20 cellular contexts compared by ENCODE assay signal in the genomic region with DNA sequence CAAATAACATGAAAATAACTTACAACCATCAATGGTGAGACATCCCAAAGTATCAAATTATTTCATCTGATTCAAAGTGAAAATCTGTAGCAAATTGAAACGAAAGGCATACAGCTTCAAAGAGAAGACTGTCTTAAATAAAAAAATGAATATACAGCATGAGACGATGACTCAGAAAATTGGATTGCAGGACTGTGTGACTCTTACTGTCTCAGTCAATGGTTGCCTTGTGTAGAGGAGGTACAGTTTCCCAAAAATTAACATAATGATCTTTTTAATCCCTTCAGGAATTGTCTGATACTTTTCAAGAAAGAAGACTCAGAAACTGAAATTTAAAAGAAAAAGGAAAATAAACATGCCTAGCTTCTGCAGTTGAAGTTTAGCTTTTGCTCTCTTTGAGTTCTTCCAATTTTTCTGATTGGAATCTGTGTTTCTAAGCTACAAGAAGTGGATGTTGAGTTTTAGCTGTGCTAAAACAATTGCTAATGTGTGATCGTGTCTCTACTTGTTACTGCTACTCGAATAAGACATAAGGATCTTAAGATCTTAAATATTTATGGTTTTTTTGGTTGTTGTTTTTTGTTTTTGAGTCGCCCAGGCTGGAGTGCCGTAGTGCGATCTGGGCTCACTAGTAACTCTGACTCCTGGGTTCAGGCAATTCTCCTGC. TPM values are rescaled to one million over a fixed set of nuclear protein-coding genes. Genes with fewer than 3 reads are reported as not detected.
DNase-seq lines count a peak whose midpoint lies in the region; ATAC-seq and TF ChIP-seq lines count a peak whose summit lies in the region.
"Had no signal": no experiment of that assay in that cellular context is flagged by ENCODE, and none has a peak within 500 bp of the region (broad histone marks: within the 10 kb centered on the region; RNA-seq: fewer than 3 reads in every experiment).

No MANE protein-coding gene starts in this region.

- H3K9me3 Mint-ChIP-seq in activated CD4-positive, alpha-beta T cell treated with anti-CD3 and anti-CD28 coated beads for 36 hours (ENCODE audit: low read depth) = no peaks in the 10 kb centered on the region
- H3K9me3 Mint-ChIP-seq: stimulated activated naive CD8-positive, alpha-beta T cell treated with anti-CD3 and anti-CD28 coated beads, Interleukin-15, Interleukin-2, amounts not matched to agents 100 ng/mL and 50 ng/mL, for 24 hours had no signal

- ATAC-seq in activated CD4-positive, alpha-beta T cell treated with anti-CD3 and anti-CD28 coated beads for 36 hours = peak; percentile 42
- ATAC-seq in foreskin keratinocyte (peak; percentile 91), GM18868 (IDR thresholded peaks at IDR 0.05; ENCODE audit: unreplicated experiment) (no peak), mucosa of descending colon (no peak)
- ATAC-seq: activated CD4-positive, CD25-positive, alpha-beta regulatory T cell treated with anti-CD3 and anti-CD28 coated beads, Interleukin-2, amount 50 U/mL, for 24 hours; activated CD8-positive, alpha-beta memory T cell treated with anti-CD3 and anti-CD28 coated beads, Interleukin-2, amount 10 ng/mL, durations not matched to agents 7 days and 5 days; right cardiac atrium had no signal

- WGBS in smooth muscle cell (ENCODE audit: low lambda C conversion rate) = 63% methylated on average over 7 of the region's 7 CpGs

- H3K27me3 Mint-ChIP-seq in activated CD4-positive, alpha-beta T cell treated with anti-CD3 and anti-CD28 coated beads for 36 hours = peaks cover 2% of the 10 kb centered on the region
- H3K27me3 Mint-ChIP-seq: CD4-positive, CD25-positive, alpha-beta regulatory T cell had no signal

- H3K9ac ChIP-seq in smooth muscle cell (ENCODE audit: low read depth) = peak overlapping the region; percentile 27

- peaks cover 11% of the 10 kb centered on the region for H3F3A ChIP-seq in smooth muscle cell (ENCODE audit: low read depth)

- H3K36me3 Mint-ChIP-seq in activated CD4-positive, alpha-beta T cell treated with anti-CD3 and anti-CD28 coated beads for 36 hours (ENCODE audit: low read depth) = no peaks in the 10 kb centered on the region
- H3K36me3 Mint-ChIP-seq: activated CD8-positive, alpha-beta memory T cell treated with anti-CD3 and anti-CD28 coated beads, Interleukin-2, amount 10 ng/mL, durations not matched to agents 7 days and 5 days; CD4-positive, CD25-positive, alpha-beta regulatory T cell had no signal

- H3K79me2 ChIP-seq in smooth muscle cell (ENCODE audit: low read depth) = no peaks in the 10 kb centered on the region

- in situ Hi-C loops in astrocyte of the spinal cord (cut with HindIII; ENCODE audit: low sequenced_read_pairs) = no loop called here

- TF ChIP-seq CTCF in astrocyte of the spinal cord (IDR thresholded peaks at IDR 0.05; ENCODE audit: low read depth, low read length) = no peak
- no peak for TF ChIP-seq CTCF in foreskin keratinocyte (conservative IDR thresholded peaks at IDR 0.05)
- TF ChIP-seq CTCF in smooth muscle cell (IDR thresholded peaks at IDR 0.05; ENCODE audit: borderline replicate concordance, insufficient read depth, poor library complexity, severe bottlenecking) = no peak
- TF ChIP-seq CTCF in mucosa of descending colon (IDR thresholded peaks at IDR 0.05) = no peak

- DNase-seq in activated CD4-positive, alpha-beta T cell treated with anti-CD3 and anti-CD28 coated beads for 36 hours = no peak
- no peak for DNase-seq in activated CD4-positive, alpha-beta T cell treated with anti-CD3 and anti-CD28 coated beads for 1 hour
- DNase-seq in astrocyte of the spinal cord (ENCODE audit: low read depth, low spot score) (peak; percentile 71), foreskin keratinocyte (peak; percentile 74 to 85), smooth muscle cell (lab: John Stamatoyannopoulos, UW; ENCODE audit: unreplicated experiment) (no peak), mucosa of descending colon (no peak), SKM-1 (lab: John Stamatoyannopoulos, UW; ENCODE audit: unreplicated experiment) (no peak)
- DNase-seq: activated CD8-positive, alpha-beta memory T cell treated with anti-CD3 and anti-CD28 coated beads, Interleukin-2, amount 10 ng/mL, durations not matched to agents 7 days and 5 days; CD4-positive, CD25-positive, alpha-beta regulatory T cell; kidney; NCI-H1436 treated with DMSO at 0.1 percent for 48 hours; NCI-H345; right cardiac atrium; SHP77 had no signal

- H3K4me1 ChIP-seq in foreskin keratinocyte (peaks cover 30% of the 10 kb centered on the region), smooth muscle cell (ENCODE audit: low read depth) (peaks cover 27% of the 10 kb centered on the region), mucosa of descending colon (ENCODE audit: low read depth) (no peaks in the 10 kb centered on the region)

- no peaks in the 10 kb centered on the region for H3K36me3 ChIP-seq in smooth muscle cell (ENCODE audit: low read depth)
- no peaks in the 10 kb centered on the region for H3K36me3 ChIP-seq in mucosa of descending colon (ENCODE audit: low read depth)
- H3K36me3 ChIP-seq: esophagus muscularis mucosa had no signal

- H3K4me2 ChIP-seq in smooth muscle cell = peak overlapping the region; percentile 69

- H3K27ac Mint-ChIP-seq in activated CD4-positive, alpha-beta T cell treated with anti-CD3 and anti-CD28 coated beads for 36 hours = no peak overlapping the region
- H3K27ac Mint-ChIP-seq: activated CD8-positive, alpha-beta memory T cell treated with anti-CD3 and anti-CD28 coated beads, Interleukin-2, amount 10 ng/mL, durations not matched to agents 7 days and 5 days; CD4-positive, CD25-positive, alpha-beta regulatory T cell; stimulated activated naive CD8-positive, alpha-beta T cell treated with anti-CD3 and anti-CD28 coated beads, Interleukin-15, Interleukin-2, amounts not matched to agents 100 ng/mL and 50 ng/mL, for 24 hours had no signal

- no peaks in the 10 kb centered on the region for H4K20me1 ChIP-seq in smooth muscle cell (ENCODE audit: low read depth)

- CTCF ChIA-PET in activated CD4-positive, alpha-beta T cell treated with anti-CD3 and anti-CD28 coated beads for 36 hours (lab: Charles Lee) = interaction anchor here (0.7 kb wide), 1 partner anchor 168 kb away, joined by 3 read pairs; no protein-coding TSS in a partner anchor

- POLR2A ChIA-PET in activated CD4-positive, alpha-beta T cell treated with anti-CD3 and anti-CD28 coated beads for 36 hours (lab: Charles Lee) = no interaction called here

- intact Hi-C loops in activated CD4-positive, alpha-beta T cell treated with anti-CD3 and anti-CD28 coated beads for 36 hours (cut with DNase I, micrococcal nuclease) = no loop called here
- intact Hi-C loops in mucosa of descending colon (cut with DNase I, micrococcal nuclease) = no loop called here

- H3K27ac ChIP-seq in foreskin keratinocyte (peak overlapping the region; percentile 53), smooth muscle cell (ENCODE audit: low read depth) (peak overlapping the region; percentile 92)
- H3K27ac ChIP-seq: esophagus muscularis mucosa had no signal

- H3K9me3 ChIP-seq in smooth muscle cell (replicated peaks; ENCODE audit: low read depth) (no peaks in the 10 kb centered on the region), mucosa of descending colon (no peaks in the 10 kb centered on the region)
- H3K9me3 ChIP-seq: esophagus muscularis mucosa had no signal

- H3K4me3 ChIP-seq in astrocyte of the spinal cord (ENCODE audit: low read depth, low read length) = no peak overlapping the region
- H3K4me3 ChIP-seq in smooth muscle cell = no peak overlapping the region
- H3K4me3 ChIP-seq in mucosa of descending colon = no peak overlapping the region
- H3K4me3 ChIP-seq: coronary artery, esophagus muscularis mucosa had no signal

- H3K27me3 ChIP-seq in foreskin keratinocyte (no peaks in the 10 kb centered on the region), smooth muscle cell (ENCODE audit: low read depth) (no peaks in the 10 kb centered on the region)
- H3K27me3 ChIP-seq: esophagus muscularis mucosa had no signal

- H2AFZ ChIP-seq in smooth muscle cell (ENCODE audit: low read depth) = peak overlapping the region; percentile 56

- H3K4me1 Mint-ChIP-seq in activated CD4-positive, alpha-beta T cell treated with anti-CD3 and anti-CD28 coated beads for 36 hours = no peaks in the 10 kb centered on the region
- H3K4me1 Mint-ChIP-seq: activated CD8-positive, alpha-beta memory T cell treated with anti-CD3 and anti-CD28 coated beads, Interleukin-2, amount 10 ng/mL, durations not matched to agents 7 days and 5 days; CD4-positive, CD25-positive, alpha-beta regulatory T cell had no signal

- H3K4me3 Mint-ChIP-seq in activated CD4-positive, alpha-beta T cell treated with anti-CD3 and anti-CD28 coated beads for 36 hours = no peak overlapping the region
- H3K4me3 Mint-ChIP-seq: activated CD8-positive, alpha-beta memory T cell treated with anti-CD3 and anti-CD28 coated beads, Interleukin-2, amount 10 ng/mL, durations not matched to agents 7 days and 5 days; CD4-positive, CD25-positive, alpha-beta regulatory T cell; stimulated activated naive CD8-positive, alpha-beta T cell treated with anti-CD3 and anti-CD28 coated beads, Interleukin-15, Interleukin-2, amounts not matched to agents 100 ng/mL and 50 ng/mL, for 24 hours had no signal

RNA-seq across cellular contexts. Expression of gene EPB41L3, which starts 41.1 kb away (rescaled TPM):
- total RNA-seq in activated CD4-positive, alpha-beta T cell treated with anti-CD3 and anti-CD28 coated beads for 36 hours = 10 to 100 TPM; 10.4 to 13.4 TPM
- total RNA-seq in foreskin keratinocyte = 0.63 and 2.0 TPM in 2 replicates
- polyA plus RNA-seq in foreskin keratinocyte = 0.14 and 0.87 TPM in 2 replicates
- total RNA-seq in smooth muscle cell = 22.5 and 26.9 TPM in 2 replicates
- 11.5 and 29.7 TPM in 2 replicates for polyA plus RNA-seq in smooth muscle cell
- 10 to 100 TPM; 83.3 to 98.9 (median 97.3) TPM for total RNA-seq in mucosa of descending colon
- total RNA-seq: A172 had no signal
- polyA plus RNA-seq: CD4-positive, CD25-positive, alpha-beta regulatory T cell had no signal

Comparison
In these comparisons a context has a peak if more than half of its experiments do, and no peak if none do; other contexts are left out.
1. ATAC-seq: peak in activated CD4-positive, alpha-beta T cell treated with anti-CD3 and anti-CD28 coated beads for 36 hours (single experiment) and foreskin keratinocyte (single experiment); none in GM18868 (single experiment) and mucosa of descending colon (single experiment).
2. DNase-seq: peak in astrocyte of the spinal cord (single experiment) and foreskin keratinocyte (2 of 2); none in activated CD4-positive, alpha-beta T cell treated with anti-CD3 and anti-CD28 coated beads for 36 hours (single experiment), activated CD4-positive, alpha-beta T cell treated with anti-CD3 and anti-CD28 coated beads for 1 hour (single experiment), smooth muscle cell (single experiment), mucosa of descending colon (0 of 3) and SKM-1 (single experiment).